In the genomic region with DNA sequence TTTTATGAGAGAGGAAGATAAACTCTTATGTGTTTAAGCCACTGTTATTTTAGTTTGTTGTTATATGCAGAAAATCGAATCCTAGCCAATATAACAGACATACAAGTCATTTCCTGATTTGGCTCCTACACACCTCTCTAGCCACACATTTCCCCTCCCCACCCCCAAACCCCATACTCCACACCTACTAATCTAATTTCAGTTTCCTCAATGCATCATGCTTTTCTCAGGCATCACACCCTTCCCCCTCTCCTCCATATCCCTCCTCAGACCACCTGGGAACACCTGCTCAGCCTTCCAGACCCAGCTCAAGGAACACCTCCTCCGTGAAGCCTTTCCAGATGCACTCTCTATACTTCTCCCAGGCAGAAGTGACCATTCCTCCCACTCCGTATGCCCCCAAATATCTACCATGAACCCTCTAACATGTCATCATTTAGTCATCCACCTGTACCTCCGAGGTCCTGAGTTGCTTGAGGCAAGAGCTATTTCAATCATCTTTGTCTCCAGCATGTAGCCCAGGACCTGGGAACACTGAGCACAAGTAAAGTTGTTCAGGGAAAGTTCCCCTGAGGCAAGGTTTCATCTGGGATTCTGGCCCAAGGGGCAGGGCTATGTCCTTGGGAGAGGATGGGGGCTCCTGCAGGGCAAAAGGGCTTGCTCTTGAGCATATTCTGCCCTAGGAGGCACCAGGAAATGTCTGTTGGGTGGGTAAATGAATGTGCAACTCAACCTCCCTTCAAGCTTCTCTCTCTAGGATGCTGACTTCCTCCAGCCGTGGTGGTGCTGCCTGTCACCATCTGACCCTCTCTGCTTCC, we compare ENCODE assay signal across 12 cellular contexts.
DNase-seq lines count a peak whose midpoint lies in the region; ATAC-seq and TF ChIP-seq lines count a peak whose summit lies in the region.
"Had no signal": no experiment of that assay in that cellular context is flagged by ENCODE, and none has a peak within 500 bp of the region (broad histone marks: within the 10 kb centered on the region; RNA-seq: fewer than 3 reads in every experiment).

No MANE protein-coding gene starts in this region.

- H3K27ac ChIP-seq in tibial nerve (no peak overlapping the region), adrenal gland (no peak overlapping the region)

- intact Hi-C loops in activated T-helper 2 cell treated with anti-CD3 and anti-CD28 coated beads, Interferon-gamma antibody, Interleukin-2, Interleukin-4, amounts not matched to agents 10 μg/mL and 5 μg/mL and 100 μg/mL, durations not matched to agents 14 hours and 24 hours and 36 hours (cut with micrococcal nuclease) = loop anchor here (1.0 to 5.0 kb wide), 3 partner anchors 9 to 125 kb away; no protein-coding TSS in a partner anchor
- intact Hi-C loops in adrenal gland (cut with DNase I) = loop anchor here in 1 of 2 donors (10.0 kb wide), 1 partner anchor 217 kb away; no protein-coding TSS in a partner anchor

- H3K27me3 Mint-ChIP-seq in activated T-helper 2 cell treated with anti-CD3 and anti-CD28 coated beads, Interferon-gamma antibody, Interleukin-2, Interleukin-4, amounts not matched to agents 10 μg/mL and 5 μg/mL and 100 μg/mL, durations not matched to agents 14 hours and 24 hours and 36 hours (ENCODE audit: low read depth) = no peaks in the 10 kb centered on the region

- H3K36me3 Mint-ChIP-seq in activated T-helper 2 cell treated with anti-CD3 and anti-CD28 coated beads, Interferon-gamma antibody, Interleukin-2, Interleukin-4, amounts not matched to agents 10 μg/mL and 5 μg/mL and 100 μg/mL, durations not matched to agents 14 hours and 24 hours and 36 hours (ENCODE audit: low read depth) = no peaks in the 10 kb centered on the region

- DNase-seq in GDM1 (lab: John Stamatoyannopoulos, UW) (peak; percentile 52), MV-4-11 (lab: John Stamatoyannopoulos, UW) (peak; percentile 26), tibial nerve (ENCODE audit: low spot score in 2 of 2) (no peak), adrenal gland (no peak)
- no peak for DNase-seq in activated T-helper 2 cell treated with anti-CD3 and anti-CD28 coated beads, Interferon-gamma antibody, Interleukin-2, Interleukin-4, amounts not matched to agents 10 μg/mL and 5 μg/mL and 100 μg/mL, durations not matched to agents 14 hours and 24 hours and 36 hours (ENCODE audit: low spot score)
- peak; percentile 47 for DNase-seq in stimulated activated CD4-positive, alpha-beta T cell treated with anti-CD3 and anti-CD28 coated beads, Interleukin-2, amount 100 ng/mL, for 4 hours (ENCODE audit: low read depth)
- DNase-seq: dermis blood vessel endothelial cell, GOT3, midbrain, NCI-H345 had no signal

- TF ChIP-seq POLR2A in tibial nerve (IDR thresholded peaks at IDR 0.05) (no peak), adrenal gland (IDR thresholded peaks at IDR 0.05) (no peak)

- H3K27me3 ChIP-seq in tibial nerve (no peaks in the 10 kb centered on the region), adrenal gland (no peaks in the 10 kb centered on the region)

- no peaks in the 10 kb centered on the region for H3K9me3 ChIP-seq in tibial nerve
- H3K9me3 ChIP-seq in adrenal gland (replicated peaks in 1 of 3) = no peaks in the 10 kb centered on the region

- no peak for ATAC-seq in HG02885 (IDR thresholded peaks at IDR 0.05; ENCODE audit: poor library complexity, unreplicated experiment)

- TF ChIP-seq EP300 in tibial nerve (IDR thresholded peaks at IDR 0.05) = no peak

- H3K4me3 ChIP-seq in tibial nerve = no peak overlapping the region
- H3K4me3 ChIP-seq in adrenal gland = no peak overlapping the region

- no peaks in the 10 kb centered on the region for H3K36me3 ChIP-seq in tibial nerve
- H3K36me3 ChIP-seq in adrenal gland (replicated peaks in 1 of 2) = no peaks in the 10 kb centered on the region

- peaks cover 49% of the 10 kb centered on the region for H3K4me1 Mint-ChIP-seq in activated T-helper 2 cell treated with anti-CD3 and anti-CD28 coated beads, Interferon-gamma antibody, Interleukin-2, Interleukin-4, amounts not matched to agents 10 μg/mL and 5 μg/mL and 100 μg/mL, durations not matched to agents 14 hours and 24 hours and 36 hours (ENCODE audit: low read depth)

- 80 to 91% methylated on average over 5 of the region's 5 CpGs for WGBS in tibial nerve, 2 donors
- WGBS in adrenal gland, 4 donors = 75 to 83% (median 80%) methylated on average over 5 of the region's 5 CpGs

- H3K4me1 ChIP-seq in tibial nerve (no peaks in the 10 kb centered on the region), adrenal gland (replicated peaks in 1 of 2) (peaks cover 0 to 11% of the 10 kb centered on the region in 2 donors)

- peak overlapping the region; percentile 80 for H3K27ac Mint-ChIP-seq in activated T-helper 2 cell treated with anti-CD3 and anti-CD28 coated beads, Interferon-gamma antibody, Interleukin-2, Interleukin-4, amounts not matched to agents 10 μg/mL and 5 μg/mL and 100 μg/mL, durations not matched to agents 14 hours and 24 hours and 36 hours
- H3K27ac Mint-ChIP-seq: progenitor cell of endocrine pancreas had no signal

- H3K4me3 Mint-ChIP-seq in activated T-helper 2 cell treated with anti-CD3 and anti-CD28 coated beads, Interferon-gamma antibody, Interleukin-2, Interleukin-4, amounts not matched to agents 10 μg/mL and 5 μg/mL and 100 μg/mL, durations not matched to agents 14 hours and 24 hours and 36 hours (ENCODE audit: low read depth) = no peak overlapping the region

- H3K9me3 Mint-ChIP-seq in activated T-helper 2 cell treated with anti-CD3 and anti-CD28 coated beads, Interferon-gamma antibody, Interleukin-2, Interleukin-4, amounts not matched to agents 10 μg/mL and 5 μg/mL and 100 μg/mL, durations not matched to agents 14 hours and 24 hours and 36 hours = no peaks in the 10 kb centered on the region

- TF ChIP-seq CTCF in tibial nerve (IDR thresholded peaks at IDR 0.05) = no peak
- TF ChIP-seq CTCF in adrenal gland (IDR thresholded peaks at IDR 0.05) = no peak

Comparison
In these comparisons a context has a peak if more than half of its experiments do, and no peak if none do; other contexts are left out.
1. DNase-seq: peak in GDM1 (single experiment), MV-4-11 (single experiment) and stimulated activated CD4-positive, alpha-beta T cell treated with anti-CD3 and anti-CD28 coated beads, Interleukin-2, amount 100 ng/mL, for 4 hours (single experiment); none in activated T-helper 2 cell treated with anti-CD3 and anti-CD28 coated beads, Interferon-gamma antibody, Interleukin-2, Interleukin-4, amounts not matched to agents 10 μg/mL and 5 μg/mL and 100 μg/mL, durations not matched to agents 14 hours and 24 hours and 36 hours (single experiment), tibial nerve (0 of 2) and adrenal gland (0 of 7).